8 cellular contexts compared by ENCODE assay signal in genomic region chr16:30893744-30894539, GRCh38. TPM values are rescaled to one million over a fixed set of nuclear protein-coding genes. Genes with fewer than 3 reads are reported as not detected.
A peak's percentile ranks its signal among the peaks of the same experiment; 100 is the strongest.
DNase-seq lines count a peak whose midpoint lies in the region; ATAC-seq and TF ChIP-seq lines count a peak whose summit lies in the region.

Gene BCL7C, minus strand, starts transcription at chr16:30894077. Its CDS starts 133 bp downstream, at chr16:30893944.

- H3K36me3 Mint-ChIP-seq in H9 (ENCODE audit: insufficient read depth in 1 of 3, low read depth in 3 of 3), result peaks cover under 1 to 11% (median 11%) of the 10 kb centered on the region in 3 experiments
- peaks cover 8% of the 10 kb centered on the region for H3K36me3 Mint-ChIP-seq in activated naive CD8-positive, alpha-beta T cell treated with anti-CD3 and anti-CD28 coated beads, Interleukin-2, amount 10 ng/mL, durations not matched to agents 7 days and 5 days

- H2AFZ ChIP-seq in H9 (ENCODE audit: low read length), result no peak within 1 kb of the TSS
- H2AFZ ChIP-seq in SU-DHL-6 (ENCODE audit: low read depth, low read length, severe bottlenecking), result peak within 1 kb of the TSS; percentile 85
- peak within 1 kb of the TSS; percentile 50 for H2AFZ ChIP-seq in trophoblast cell (ENCODE audit: insufficient read depth, low read length, poor library complexity)

- H3K4me2 ChIP-seq in H9 (ENCODE audit: insufficient read depth, insufficient read length, low read length), result peak within 1 kb of the TSS; percentile 83
- peak within 1 kb of the TSS; percentile 79 for H3K4me2 ChIP-seq in SU-DHL-6 (ENCODE audit: low read depth, low read length, poor library complexity, severe bottlenecking)
- peak within 1 kb of the TSS; percentile 84 for H3K4me2 ChIP-seq in trophoblast cell (ENCODE audit: low read length)

- peak within 1 kb of the TSS; percentile 70 to 84 for H3K4me3 Mint-ChIP-seq in H9
- peak within 1 kb of the TSS; percentile 94 for H3K4me3 Mint-ChIP-seq in activated naive CD8-positive, alpha-beta T cell treated with anti-CD3 and anti-CD28 coated beads, Interleukin-2, amount 10 ng/mL, durations not matched to agents 7 days and 5 days

- H4K20me1 ChIP-seq in H9 (ENCODE audit: control insufficient read depth, insufficient read depth, insufficient read length) (peaks cover 2% of the 10 kb centered on the region), SU-DHL-6 (ENCODE audit: low read depth, low read length) (no peaks in the 10 kb centered on the region)

- POLR2A ChIA-PET in activated naive CD8-positive, alpha-beta T cell treated with anti-CD3 and anti-CD28 coated beads, Interleukin-2, amount 10 ng/mL, durations not matched to agents 7 days and 5 days (lab: Charles Lee), result interaction anchor here (0.7 to 6.0 kb wide), 5 partner anchors 8 to 49 kb away, joined by 3 to 44 read pairs (median 3); no protein-coding TSS in a partner anchor

- peak within 1 kb of the TSS; percentile 52 for H3K9ac ChIP-seq in H9 (ENCODE audit: extremely low read depth, insufficient read length, low read length)
- peak within 1 kb of the TSS; percentile 72 for H3K9ac ChIP-seq in SU-DHL-6 (ENCODE audit: low read length)
- H3K9ac ChIP-seq in trophoblast cell (ENCODE audit: low read length), result peak within 1 kb of the TSS; percentile 77

- TF ChIP-seq POLR2A in tibial nerve (IDR thresholded peaks at IDR 0.05), result peak in 1 of 2 donors; percentile 56

- no peaks in the 10 kb centered on the region for H3K9me2 ChIP-seq in SU-DHL-6 (replicated peaks; ENCODE audit: insufficient read depth, low read length)

- H3K9me3 ChIP-seq in H9 (ENCODE audit: control insufficient read depth, low read depth, low read length) (no peaks in the 10 kb centered on the region), MG63 (no peaks in the 10 kb centered on the region), SU-DHL-6 (ENCODE audit: insufficient read depth, low read length) (no peaks in the 10 kb centered on the region), trophoblast cell (ENCODE audit: insufficient read depth, low read depth, low read length) (peaks cover 2% of the 10 kb centered on the region), tibial nerve (no peaks in the 10 kb centered on the region)

- H3K27ac Mint-ChIP-seq in H9, result peak within 1 kb of the TSS in 1 of 3 experiments; percentile 48; a peak in 2 of 7 replicates
- peak within 1 kb of the TSS; percentile 89 for H3K27ac Mint-ChIP-seq in activated naive CD8-positive, alpha-beta T cell treated with anti-CD3 and anti-CD28 coated beads, Interleukin-2, amount 10 ng/mL, durations not matched to agents 7 days and 5 days

- H2AK5ac ChIP-seq in H9 (ENCODE audit: insufficient read length, low read length), result no peak within 1 kb of the TSS
- H2AK5ac ChIP-seq in trophoblast cell (ENCODE audit: low read length), result peak within 1 kb of the TSS; percentile 10

- no peak within 1 kb of the TSS for H4K91ac ChIP-seq in H9 (ENCODE audit: insufficient read length, low read depth, low read length)
- peak within 1 kb of the TSS; percentile 65 for H4K91ac ChIP-seq in trophoblast cell (ENCODE audit: low read depth, low read length)

- DNase-seq in GM04504 (ENCODE audit: low read depth) (peak; percentile 82), H9 (peak; percentile 92), MG63 (peak; percentile 95), Right ventricle myocardium superior (peak; percentile 97), trophoblast cell (peak; percentile 90 to 93), tibial nerve (ENCODE audit: low spot score in 2 of 2) (peak; percentile 81 to 82)
- peak; percentile 87 for DNase-seq in activated naive CD8-positive, alpha-beta T cell treated with anti-CD3 and anti-CD28 coated beads, Interleukin-2, amount 10 ng/mL, durations not matched to agents 7 days and 5 days

- H2BK120ac ChIP-seq in H9 (ENCODE audit: low read depth, low read length, poor library complexity, severe bottlenecking) (no peak within 1 kb of the TSS), trophoblast cell (ENCODE audit: insufficient read depth, low read length, poor library complexity) (peak within 1 kb of the TSS; percentile 20)

- WGBS in H9 (ENCODE audit: extremely low coverage, insufficient read length, low lambda C conversion rate), result no CpG with 5 or more reads among the region's 97 CpGs
- WGBS in trophoblast cell (ENCODE audit: extremely low coverage, insufficient coverage, insufficient read length), result no CpG with 5 or more reads among the region's 97 CpGs
- 1% methylated on average over 24 to 63 of the region's 97 CpGs for WGBS in tibial nerve, 2 donors

- no peaks in the 10 kb centered on the region for H3K79me2 ChIP-seq in H9 (ENCODE audit: insufficient read depth, low read length)
- H3K79me2 ChIP-seq in SU-DHL-6 (ENCODE audit: insufficient read depth, low read length), result no peaks in the 10 kb centered on the region
- H3K79me2 ChIP-seq in trophoblast cell (ENCODE audit: control insufficient read depth, insufficient read depth, low read length, poor library complexity), result peaks cover 18% of the 10 kb centered on the region

- peak; percentile 82 for ATAC-seq in activated naive CD8-positive, alpha-beta T cell treated with anti-CD3 and anti-CD28 coated beads, Interleukin-2, amount 10 ng/mL, durations not matched to agents 7 days and 5 days (ENCODE audit: low read depth)
- peak; percentile 87 for ATAC-seq in Right ventricle myocardium superior (ENCODE audit: poor library complexity)

- peaks cover 0 to 2% of the 10 kb centered on the region in 2 experiments; a peak in 1 of 5 replicates for H3K9me3 Mint-ChIP-seq in H9
- H3K9me3 Mint-ChIP-seq in activated naive CD8-positive, alpha-beta T cell treated with anti-CD3 and anti-CD28 coated beads, Interleukin-2, amount 10 ng/mL, durations not matched to agents 7 days and 5 days, result no peaks in the 10 kb centered on the region

- H3K27me3 ChIP-seq in H9 (ENCODE audit: insufficient read depth, low read length), result no peaks in the 10 kb centered on the region
- H3K27me3 ChIP-seq in MG63, result no peaks in the 10 kb centered on the region
- H3K27me3 ChIP-seq in SU-DHL-6 (ENCODE audit: low read length), result no peaks in the 10 kb centered on the region
- no peaks in the 10 kb centered on the region for H3K27me3 ChIP-seq in trophoblast cell (ENCODE audit: insufficient read depth, low read length)
- H3K27me3 ChIP-seq in tibial nerve, result no peaks in the 10 kb centered on the region

- H3K18ac ChIP-seq in H9 (ENCODE audit: insufficient read length, low read depth, low read length) (peak within 1 kb of the TSS; percentile 66), trophoblast cell (ENCODE audit: low read length) (peak within 1 kb of the TSS; percentile 38)

- H2BK5ac ChIP-seq in H9 (ENCODE audit: insufficient read length, low read length) (no peak within 1 kb of the TSS), trophoblast cell (ENCODE audit: low read depth, low read length, poor library complexity) (peak within 1 kb of the TSS; percentile 2)

- intact Hi-C loops in Right ventricle myocardium superior (cut with DNase I), result no loop called here

- no peak within 1 kb of the TSS for H3T11ph ChIP-seq in H9 (ENCODE audit: low read length)

- H4K12ac ChIP-seq in trophoblast cell (ENCODE audit: low read depth, low read length), result peak within 1 kb of the TSS; percentile 20

- H2BK20ac ChIP-seq in H9 (ENCODE audit: low read depth, low read length, poor library complexity, severe bottlenecking), result no peak within 1 kb of the TSS

- TF ChIP-seq CTCF in H9 (conservative IDR thresholded peaks at IDR 0.05) (peak; percentile 55), SU-DHL-6 (IDR thresholded peaks at IDR 0.05; ENCODE audit: insufficient read depth, low read length, poor library complexity, severe bottlenecking) (peak; percentile 12), tibial nerve (IDR thresholded peaks at IDR 0.05) (peak; percentile 44 to 81 (median 72))

- H3K27ac ChIP-seq in H9 (ENCODE audit: insufficient read length, low read depth, low read length), result no peak within 1 kb of the TSS
- H3K27ac ChIP-seq in SU-DHL-6 (ENCODE audit: low read depth, low read length), result peak within 1 kb of the TSS; percentile 28
- peak within 1 kb of the TSS; percentile 85 for H3K27ac ChIP-seq in trophoblast cell (ENCODE audit: low read depth, low read length)
- peak within 1 kb of the TSS; percentile 95 to 100 (median 100) for H3K27ac ChIP-seq in tibial nerve

- H3K4me3 ChIP-seq in MG63 (peak within 1 kb of the TSS; percentile 86), SU-DHL-6 (ENCODE audit: insufficient read depth, low read length, poor library complexity, severe bottlenecking) (peak within 1 kb of the TSS; percentile 66), trophoblast cell (ENCODE audit: low read depth, low read length) (peak within 1 kb of the TSS; percentile 83), tibial nerve (peak within 1 kb of the TSS; percentile 48 to 91 (median 73))

- H3K23ac ChIP-seq in H9 (ENCODE audit: insufficient read length, low read depth, low read length) (no peak within 1 kb of the TSS), trophoblast cell (ENCODE audit: low read length) (no peak within 1 kb of the TSS)

- peaks cover 20% of the 10 kb centered on the region for H3K23me2 ChIP-seq in H9 (ENCODE audit: insufficient read length, low read depth, low read length, poor library complexity, severe bottlenecking)

- H3K79me1 ChIP-seq in H9 (ENCODE audit: insufficient read depth, low read depth, low read length, poor library complexity, severe bottlenecking) (no peaks in the 10 kb centered on the region), trophoblast cell (ENCODE audit: low read length) (peaks cover 22% of the 10 kb centered on the region)

- H3K14ac ChIP-seq in H9 (ENCODE audit: insufficient read depth, low read length), result peak within 1 kb of the TSS; percentile 87
- H3K14ac ChIP-seq in trophoblast cell (ENCODE audit: low read length), result peak within 1 kb of the TSS; percentile 47

- H2BK15ac ChIP-seq in H9 (ENCODE audit: low read depth, low read length), result no peak within 1 kb of the TSS; the same call in 1 of the 2 replicates

- H3K36me3 ChIP-seq in MG63 (peaks cover 26% of the 10 kb centered on the region), SU-DHL-6 (ENCODE audit: low read length) (no peaks in the 10 kb centered on the region), trophoblast cell (ENCODE audit: control insufficient read depth in 1 of 2, insufficient read depth in 2 of 2, low read length in 2 of 2) (peaks cover 10% of the 10 kb centered on the region in 2 experiments), tibial nerve (peaks cover 0 to 33% (median 2%) of the 10 kb centered on the region in 3 donors)

- H3K4me1 Mint-ChIP-seq in H9, result peaks cover 28% of the 10 kb centered on the region in 2 experiments
- H3K4me1 Mint-ChIP-seq in activated naive CD8-positive, alpha-beta T cell treated with anti-CD3 and anti-CD28 coated beads, Interleukin-2, amount 10 ng/mL, durations not matched to agents 7 days and 5 days, result peaks cover 28% of the 10 kb centered on the region

- TF ChIP-seq EP300 in tibial nerve (IDR thresholded peaks at IDR 0.05), result peak in 1 of 2 donors; percentile 67

- peaks cover 17% of the 10 kb centered on the region for H3K27me3 Mint-ChIP-seq in H9 (ENCODE audit: low read depth)
- no peaks in the 10 kb centered on the region for H3K27me3 Mint-ChIP-seq in activated naive CD8-positive, alpha-beta T cell treated with anti-CD3 and anti-CD28 coated beads, Interleukin-2, amount 10 ng/mL, durations not matched to agents 7 days and 5 days

- no peak within 1 kb of the TSS for H3K4ac ChIP-seq in H9 (ENCODE audit: low read depth, low read length)
- peak within 1 kb of the TSS; percentile 3 for H3K4ac ChIP-seq in trophoblast cell (ENCODE audit: low read depth, low read length)

- peaks cover 3% of the 10 kb centered on the region; the same call in 1 of the 2 replicates for H3K4me1 ChIP-seq in H9 (ENCODE audit: insufficient read depth, low read length)
- H3K4me1 ChIP-seq in trophoblast cell (ENCODE audit: control insufficient read depth in 1 of 2, insufficient read depth in 2 of 2, low read length in 2 of 2), result peaks cover 17 to 28% of the 10 kb centered on the region in 2 experiments
- peaks cover 0 to 51% (median 31%) of the 10 kb centered on the region in 4 donors for H3K4me1 ChIP-seq in tibial nerve

- H2BK12ac ChIP-seq in H9 (ENCODE audit: insufficient read length, low read depth, low read length), result no peak within 1 kb of the TSS
- peak within 1 kb of the TSS; percentile 14 for H2BK12ac ChIP-seq in trophoblast cell (ENCODE audit: low read length)

- H4K8ac ChIP-seq in H9 (replicated peaks; ENCODE audit: insufficient read length, low read depth, low read length), result no peak within 1 kb of the TSS
- H4K8ac ChIP-seq in trophoblast cell (ENCODE audit: low read depth, low read length), result peak within 1 kb of the TSS; percentile 67

- no peak within 1 kb of the TSS for H3K56ac ChIP-seq in H9 (ENCODE audit: insufficient read length, low read depth, low read length)

- H3F3A ChIP-seq in SU-DHL-6 (ENCODE audit: insufficient read depth), result peaks cover 21% of the 10 kb centered on the region

- no peak within 1 kb of the TSS for H4K5ac ChIP-seq in H9 (ENCODE audit: insufficient read length, low read depth, low read length)

RNA-seq across cellular contexts. Expression of gene BCL7C, which starts in this region (rescaled TPM):
- total RNA-seq in H9 (2021) (17.5 and 18.3 TPM in 2 replicates), Right ventricle myocardium superior (28.8 TPM), tibial nerve (10 to 100 TPM; 42.9 to 54.0 (median 48.2) TPM)
- 64.3 and 70.8 TPM in 2 replicates for total RNA-seq in MG63 (2014; rRNA removed; shearing (Covaris generic); ENCODE audit: low replicate concordance)
- total RNA-seq in activated naive CD8-positive, alpha-beta T cell treated with anti-CD3 and anti-CD28 coated beads, Interleukin-2, amount 10 ng/mL, durations not matched to agents 7 days and 5 days, result 10 to 100 TPM; 31.1 to 31.8 TPM
- 28.8 TPM in 2 replicates for polyA plus RNA-seq in trophoblast cell (2013)

Comparison
In these comparisons a context has a peak if more than half of its experiments do, and no peak if none do; other contexts are left out.
1. CTCF ChIP-seq: peak in every context shown above with its lines; median percentile 72 in tibial nerve; 55 in H9; 12 in SU-DHL-6.